ENCODE assay signal across 8 cellular contexts in the genomic region with DNA sequence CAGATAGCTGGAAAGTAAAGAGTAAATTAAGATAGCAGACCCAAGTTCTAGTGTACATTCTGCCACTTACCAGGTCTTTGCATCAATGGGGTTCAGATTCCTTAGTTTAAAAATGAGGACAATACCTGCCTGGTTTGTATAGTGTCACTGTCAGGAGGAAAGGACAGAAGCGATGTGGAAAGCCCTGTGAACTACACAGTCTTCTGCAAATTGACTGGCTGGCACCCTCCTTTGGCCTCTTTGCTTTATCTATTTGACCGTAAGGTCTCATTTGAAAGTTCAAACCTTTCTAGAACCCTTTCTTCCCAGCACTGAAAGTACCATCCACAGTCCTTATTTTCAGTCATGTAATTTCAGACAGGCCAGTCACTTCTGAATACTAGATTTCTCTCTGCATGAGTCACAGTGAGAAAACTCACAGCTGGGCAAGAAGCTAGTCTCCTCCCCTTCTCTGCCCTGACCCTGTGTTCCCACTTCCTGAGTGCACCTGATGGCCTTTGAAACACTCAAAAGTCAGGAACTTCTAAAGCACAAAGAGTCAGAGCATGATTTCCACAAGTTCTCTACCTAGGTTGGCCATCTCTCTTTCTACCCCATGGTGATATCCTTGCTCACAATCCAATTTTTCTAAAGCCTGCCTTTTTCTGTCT.
A peak's percentile ranks its signal among the peaks of the same experiment; 100 is the strongest.
DNase-seq lines count a peak whose midpoint lies in the region; ATAC-seq and TF ChIP-seq lines count a peak whose summit lies in the region.

No MANE protein-coding gene starts in this region.

- H3K27me3 ChIP-seq in OCI-LY3 (ENCODE audit: low read depth, low read length) (no peaks in the 10 kb centered on the region), mesenchymal stem cell (ENCODE audit: control insufficient read depth in 1 of 2, insufficient read depth in 1 of 2, low read length in 2 of 2) (no peaks in the 10 kb centered on the region)

- H3K9me3 Mint-ChIP-seq in activated T-helper 2 cell treated with anti-CD3 and anti-CD28 coated beads, Interferon-gamma antibody, Interleukin-2, Interleukin-4, amounts not matched to agents 10 μg/mL and 5 μg/mL and 100 μg/mL, durations not matched to agents 14 hours and 24 hours and 36 hours = no peaks in the 10 kb centered on the region

- H3K4ac ChIP-seq in mesenchymal stem cell (ENCODE audit: low read depth in 1 of 2, low read length in 2 of 2) = no peak overlapping the region

- no peak overlapping the region for H4K8ac ChIP-seq in mesenchymal stem cell (ENCODE audit: low read length)

- H3K14ac ChIP-seq in mesenchymal stem cell (ENCODE audit: low read length in 2 of 2) = no peak overlapping the region

- peaks cover 50% of the 10 kb centered on the region for H3K4me1 ChIP-seq in OCI-LY3 (ENCODE audit: low read length)
- H3K4me1 ChIP-seq in mesenchymal stem cell (ENCODE audit: control insufficient read depth, insufficient read depth, low read depth, low read length) = peaks cover 5% of the 10 kb centered on the region

- WGBS in mesenchymal stem cell = 83% methylated on average over 2 of the region's 2 CpGs

- H3K27me3 Mint-ChIP-seq in activated T-helper 2 cell treated with anti-CD3 and anti-CD28 coated beads, Interferon-gamma antibody, Interleukin-2, Interleukin-4, amounts not matched to agents 10 μg/mL and 5 μg/mL and 100 μg/mL, durations not matched to agents 14 hours and 24 hours and 36 hours (ENCODE audit: low read depth) = no peaks in the 10 kb centered on the region

- 0 out of 2 replicates have a peak, but pooled peaks have one; percentile 9 for TF ChIP-seq CTCF in OCI-LY3 (IDR thresholded peaks at IDR 0.05; ENCODE audit: low read depth, low read length)

- H3K23ac ChIP-seq in mesenchymal stem cell (ENCODE audit: low read length in 2 of 2) = no peak overlapping the region

- H3K18ac ChIP-seq in mesenchymal stem cell (ENCODE audit: low read depth in 1 of 2, low read length in 2 of 2) = no peak overlapping the region

- no peaks in the 10 kb centered on the region for H3K36me3 Mint-ChIP-seq in activated T-helper 2 cell treated with anti-CD3 and anti-CD28 coated beads, Interferon-gamma antibody, Interleukin-2, Interleukin-4, amounts not matched to agents 10 μg/mL and 5 μg/mL and 100 μg/mL, durations not matched to agents 14 hours and 24 hours and 36 hours (ENCODE audit: low read depth)

- no peak overlapping the region for H3K27ac Mint-ChIP-seq in activated T-helper 2 cell treated with anti-CD3 and anti-CD28 coated beads, Interferon-gamma antibody, Interleukin-2, Interleukin-4, amounts not matched to agents 10 μg/mL and 5 μg/mL and 100 μg/mL, durations not matched to agents 14 hours and 24 hours and 36 hours

- peaks cover 5% of the 10 kb centered on the region for H3K4me1 Mint-ChIP-seq in activated T-helper 2 cell treated with anti-CD3 and anti-CD28 coated beads, Interferon-gamma antibody, Interleukin-2, Interleukin-4, amounts not matched to agents 10 μg/mL and 5 μg/mL and 100 μg/mL, durations not matched to agents 14 hours and 24 hours and 36 hours (ENCODE audit: low read depth)

- H2BK5ac ChIP-seq in mesenchymal stem cell (ENCODE audit: low read depth, low read length, poor library complexity, severe bottlenecking) = no peak overlapping the region

- no peaks in the 10 kb centered on the region for H4K20me1 ChIP-seq in OCI-LY3 (ENCODE audit: insufficient read depth, low read length)

- H3K27ac ChIP-seq in OCI-LY3 (ENCODE audit: low read length) = peak overlapping the region; percentile 97
- H3K27ac ChIP-seq in mesenchymal stem cell (ENCODE audit: low read length, poor library complexity, severe bottlenecking) = peak overlapping the region; percentile 79

- intact Hi-C loops in activated T-helper 2 cell treated with anti-CD3 and anti-CD28 coated beads, Interferon-gamma antibody, Interleukin-2, Interleukin-4, amounts not matched to agents 10 μg/mL and 5 μg/mL and 100 μg/mL, durations not matched to agents 14 hours and 24 hours and 36 hours (cut with micrococcal nuclease) = no loop called here

- peak overlapping the region; percentile 47; the same call in 1 of the 2 replicates for H3K4me3 ChIP-seq in OCI-LY3 (ENCODE audit: low read length)
- no peak overlapping the region for H3K4me3 ChIP-seq in mesenchymal stem cell (ENCODE audit: insufficient read depth in 1 of 2, low read depth in 1 of 2, low read length in 2 of 2)

- H2AFZ ChIP-seq in OCI-LY3 (ENCODE audit: low read depth, low read length) (peak overlapping the region; percentile 32; the same call in 1 of the 2 replicates), mesenchymal stem cell (ENCODE audit: low read depth, low read length) (no peak overlapping the region)

- no peak overlapping the region for H2BK12ac ChIP-seq in mesenchymal stem cell (ENCODE audit: low read length in 2 of 2)

- no peak overlapping the region for H3K4me3 Mint-ChIP-seq in activated T-helper 2 cell treated with anti-CD3 and anti-CD28 coated beads, Interferon-gamma antibody, Interleukin-2, Interleukin-4, amounts not matched to agents 10 μg/mL and 5 μg/mL and 100 μg/mL, durations not matched to agents 14 hours and 24 hours and 36 hours (ENCODE audit: low read depth)

- H3K4me2 ChIP-seq in OCI-LY3 (ENCODE audit: low read length) (peak overlapping the region; percentile 63), mesenchymal stem cell (ENCODE audit: low read length, poor library complexity, severe bottlenecking) (no peak overlapping the region)

- peaks cover 7% of the 10 kb centered on the region for H3K36me3 ChIP-seq in OCI-LY3 (replicated peaks; ENCODE audit: low read depth, low read length)
- H3K36me3 ChIP-seq in mesenchymal stem cell (ENCODE audit: control insufficient read depth in 1 of 2, insufficient read depth in 2 of 2, low read depth in 1 of 2, low read length in 2 of 2) = no peaks in the 10 kb centered on the region

- H2BK120ac ChIP-seq in mesenchymal stem cell (ENCODE audit: low read depth, low read length) = no peak overlapping the region

- peak; percentile 96 for ATAC-seq in GM18858 (IDR thresholded peaks at IDR 0.05; ENCODE audit: unreplicated experiment)
- ATAC-seq in HG02759 (IDR thresholded peaks at IDR 0.05; ENCODE audit: unreplicated experiment) = peak; percentile 98

- DNase-seq in mesenchymal stem cell (peak; percentile 35), NCI-H1436 (lab: John Stamatoyannopoulos, UW) (no peak), cerebellar nuclear complex (lab: John Stamatoyannopoulos, UW) (no peak)
- DNase-seq in activated T-helper 2 cell treated with anti-CD3 and anti-CD28 coated beads, Interferon-gamma antibody, Interleukin-2, Interleukin-4, amounts not matched to agents 10 μg/mL and 5 μg/mL and 100 μg/mL, durations not matched to agents 14 hours and 24 hours and 36 hours (ENCODE audit: low spot score) = no peak
- DNase-seq in activated effector memory CD4-positive, alpha-beta T cell treated with Interleukin-2 at 50 U/mL for 16 hours = no peak

- H3K79me2 ChIP-seq in OCI-LY3 (ENCODE audit: low read length) = no peaks in the 10 kb centered on the region

- 0 out of 2 replicates have a peak, but pooled peaks cover 1% of the 10 kb centered on the region for H3K9me3 ChIP-seq in OCI-LY3 (ENCODE audit: insufficient read depth, low read length)
- no peaks in the 10 kb centered on the region for H3K9me3 ChIP-seq in mesenchymal stem cell (ENCODE audit: control insufficient read depth, low read length)

- H3K79me1 ChIP-seq in mesenchymal stem cell (replicated peaks; ENCODE audit: low read length, poor library complexity, severe bottlenecking) = no peaks in the 10 kb centered on the region

- no peak overlapping the region for H4K91ac ChIP-seq in mesenchymal stem cell (ENCODE audit: low read length)

- H2AK5ac ChIP-seq in mesenchymal stem cell (ENCODE audit: low read length, severe bottlenecking) = no peak overlapping the region

- H3K9ac ChIP-seq in OCI-LY3 (ENCODE audit: low read length) (peak overlapping the region; percentile 67), mesenchymal stem cell (ENCODE audit: low read length) (no peak overlapping the region)

- H2BK15ac ChIP-seq in mesenchymal stem cell (ENCODE audit: low read depth, poor library complexity, severe bottlenecking) = no peak overlapping the region
